In the genomic region with DNA sequence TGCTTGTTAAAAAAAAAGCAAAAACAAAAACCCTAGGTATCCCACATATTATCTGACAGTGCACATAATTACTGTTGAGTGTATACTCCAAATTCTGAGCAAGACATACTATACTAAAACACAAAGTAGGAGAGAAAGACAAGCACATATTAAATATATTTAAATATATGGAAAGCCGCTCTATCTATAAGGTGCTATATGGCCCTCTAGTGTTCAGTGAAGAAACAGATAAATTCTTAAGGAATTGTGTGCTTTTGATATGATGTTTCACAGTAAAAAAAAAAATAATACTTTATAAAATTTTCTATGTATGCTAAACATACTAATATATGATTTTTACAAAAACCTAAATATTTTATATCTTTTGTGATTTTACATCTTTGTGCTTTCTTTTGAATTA, we compare ENCODE assay signal across 10 cellular contexts.
A peak's percentile ranks its signal among the peaks of the same experiment; 100 is the strongest.
DNase-seq lines count a peak whose midpoint lies in the region; TF ChIP-seq lines count a peak whose summit lies in the region.
"Had no signal": no experiment of that assay in that cellular context is flagged by ENCODE, and none has a peak within 500 bp of the region (broad histone marks: within the 10 kb centered on the region; RNA-seq: fewer than 3 reads in every experiment).

No MANE protein-coding gene starts in this region.

- H3K27ac Mint-ChIP-seq in chondrocyte (ENCODE audit: unreplicated experiment) (no peak overlapping the region), neural progenitor cell (no peak overlapping the region)

- H3K9ac ChIP-seq in neural progenitor cell, result no peak overlapping the region
- H3K9ac ChIP-seq: BLaER1 had no signal

- H3K36me3 Mint-ChIP-seq in chondrocyte (ENCODE audit: low read depth) (no peaks in the 10 kb centered on the region), neural progenitor cell (peaks cover 8% of the 10 kb centered on the region)

- H3K27ac ChIP-seq in neural progenitor cell, result no peak overlapping the region
- H3K27ac ChIP-seq: BLaER1, thyroid gland had no signal

- no peaks in the 10 kb centered on the region for H3K4me1 ChIP-seq in neural progenitor cell
- H3K4me1 ChIP-seq: thyroid gland had no signal

- no peak overlapping the region for H3K4me3 ChIP-seq in neural progenitor cell
- H3K4me3 ChIP-seq: BLaER1, thyroid gland had no signal

- H4K20me1 ChIP-seq in neural progenitor cell (ENCODE audit: low read depth), result peaks cover 5% of the 10 kb centered on the region
- H4K20me1 ChIP-seq: BLaER1 had no signal

- TF ChIP-seq CTCF in chondrocyte (IDR thresholded peaks at IDR 0.05), result peak; percentile 83
- TF ChIP-seq CTCF in neural progenitor cell (IDR thresholded peaks at IDR 0.05), result peak; percentile 60

- no peaks in the 10 kb centered on the region for H3K79me2 ChIP-seq in neural progenitor cell (ENCODE audit: low read depth)

- H3K4me2 ChIP-seq in neural progenitor cell, result no peak overlapping the region
- H3K4me2 ChIP-seq: BLaER1 had no signal

- H3K27me3 Mint-ChIP-seq in chondrocyte (ENCODE audit: low read depth), result no peaks in the 10 kb centered on the region
- H3K27me3 Mint-ChIP-seq in neural progenitor cell (ENCODE audit: insufficient read depth, low read depth), result peaks cover 2% of the 10 kb centered on the region

- no peaks in the 10 kb centered on the region for H3K27me3 ChIP-seq in neural progenitor cell
- H3K27me3 ChIP-seq: BLaER1, thyroid gland had no signal

- no peaks in the 10 kb centered on the region for H3K4me1 Mint-ChIP-seq in chondrocyte (ENCODE audit: low read depth)
- H3K4me1 Mint-ChIP-seq in neural progenitor cell, result no peaks in the 10 kb centered on the region

- DNase-seq in NCI-H1436 treated with DMSO at 0.1 percent for 48 hours (lab: John Stamatoyannopoulos, UW), result peak; percentile 7
- no peak for DNase-seq in NCI-H1436 (lab: John Stamatoyannopoulos, UW)
- peak; percentile 3 for DNase-seq in NCI-H146 (lab: John Stamatoyannopoulos, UW)
- DNase-seq in chondrocyte (ENCODE audit: low spot score), result no peak
- peak; percentile 27 for DNase-seq in neural progenitor cell (ENCODE audit: low spot score)
- no peak for DNase-seq in A172 (ENCODE audit: low spot score)
- no peak for DNase-seq in GOT3 (lab: John Stamatoyannopoulos, UW)
- DNase-seq in activated naive CD4-positive, alpha-beta T cell treated with Interleukin-2 at 50 U/mL for 16 hours, result no peak
- DNase-seq: thyroid gland had no signal

- H3K9me3 Mint-ChIP-seq in chondrocyte (ENCODE audit: low read depth), result no peaks in the 10 kb centered on the region
- H3K9me3 Mint-ChIP-seq in neural progenitor cell, result no peaks in the 10 kb centered on the region

- H3K4me3 Mint-ChIP-seq in chondrocyte (ENCODE audit: unreplicated experiment) (no peak overlapping the region), neural progenitor cell (no peak overlapping the region)

- no peak overlapping the region for H2AFZ ChIP-seq in neural progenitor cell (replicated peaks)

- no peaks in the 10 kb centered on the region for H3K36me3 ChIP-seq in neural progenitor cell
- H3K36me3 ChIP-seq: thyroid gland had no signal

- no peaks in the 10 kb centered on the region for H3F3A ChIP-seq in neural progenitor cell (ENCODE audit: low read depth)

- H3K9me3 ChIP-seq in neural progenitor cell (ENCODE audit: low read depth), result no peaks in the 10 kb centered on the region
- H3K9me3 ChIP-seq: BLaER1, thyroid gland had no signal

Comparison
In these comparisons a context has a peak if more than half of its experiments do, and no peak if none do; other contexts are left out.
1. DNase-seq: peak in NCI-H1436 treated with DMSO at 0.1 percent for 48 hours (single experiment), NCI-H146 (single experiment) and neural progenitor cell (single experiment); none in NCI-H1436 (single experiment), chondrocyte (single experiment), A172 (single experiment), GOT3 (single experiment) and activated naive CD4-positive, alpha-beta T cell treated with Interleukin-2 at 50 U/mL for 16 hours (single experiment).